In genomic region chr7:64946772-64947171, GRCh38 we compare ENCODE assay signal across 9 cellular contexts. TPM values are rescaled to one million over a fixed set of nuclear protein-coding genes. Genes with fewer than 3 reads are reported as not detected.
DNase-seq lines count a peak whose midpoint lies in the region; ATAC-seq and TF ChIP-seq lines count a peak whose summit lies in the region.
"Had no signal": no experiment of that assay in that cellular context is flagged by ENCODE, and none has a peak within 500 bp of the region (broad histone marks: within the 10 kb centered on the region; RNA-seq: fewer than 3 reads in every experiment).

No MANE protein-coding gene starts in this region.

- peak; percentile 59 for ATAC-seq in PC-3
- ATAC-seq in HG03432 (IDR thresholded peaks at IDR 0.05; ENCODE audit: unreplicated experiment), result no peak

- no peaks in the 10 kb centered on the region for H3K79me2 ChIP-seq in PC-3 (ENCODE audit: low read length)

- DNase-seq in NCI-H748 (lab: John Stamatoyannopoulos, UW; ENCODE audit: unreplicated experiment), result peak; percentile 55
- DNase-seq in NCI-H748 treated with DMSO at 0.1 percent for 48 hours (lab: John Stamatoyannopoulos, UW), result no peak
- DNase-seq in PC-3, result peak; percentile 8
- DNase-seq in fibroblast of pulmonary artery (ENCODE audit: low read depth), result peak; percentile 4
- peak; percentile 19 to 39 for DNase-seq in stimulated activated CD4-positive, alpha-beta T cell treated with anti-CD3 and anti-CD28 coated beads, Interleukin-2, amount 100 ng/mL, for 24 hours
- DNase-seq in DMS153 treated with DMSO at 0.1 percent for 48 hours (lab: John Stamatoyannopoulos, UW; ENCODE audit: unreplicated experiment), result no peak
- DNase-seq in putamen (ENCODE audit: low spot score), result no peak
- DNase-seq: spleen had no signal

- H3K9me2 ChIP-seq in PC-3 (replicated peaks; ENCODE audit: low read length), result no peaks in the 10 kb centered on the region

- no peaks in the 10 kb centered on the region for H3F3A ChIP-seq in PC-3 (ENCODE audit: low read length, unreplicated experiment)

- H3K4me3 ChIP-seq in PC-3 (ENCODE audit: low read length) (peak overlapping the region; percentile 58; the same call in 1 of the 2 replicates), fibroblast of pulmonary artery (replicated peaks; ENCODE audit: low read depth, low read length) (no peak overlapping the region)

- TF ChIP-seq CTCF in PC-3 (conservative IDR thresholded peaks at IDR 0.05; ENCODE audit: low read depth, low read length), result peak; percentile 40; the same call in 1 of the 2 replicates
- TF ChIP-seq CTCF in fibroblast of pulmonary artery (IDR thresholded peaks at IDR 0.05; ENCODE audit: low read length, missing control alignments), result peak; percentile 15

- no peak overlapping the region for H3K27ac ChIP-seq in PC-3 (ENCODE audit: low read length)
- H3K27ac ChIP-seq: spleen had no signal

- no peaks in the 10 kb centered on the region for H3K9me3 ChIP-seq in PC-3 (ENCODE audit: low read length)

- H3K4me2 ChIP-seq in PC-3 (ENCODE audit: low read length), result peak overlapping the region; percentile 79; the same call in 1 of the 2 replicates

- no peaks in the 10 kb centered on the region for H3K4me1 ChIP-seq in PC-3 (ENCODE audit: insufficient read depth, low read length)

- no peak overlapping the region for H3K9ac ChIP-seq in PC-3 (ENCODE audit: low read length)

- no peaks in the 10 kb centered on the region for H4K20me1 ChIP-seq in PC-3 (ENCODE audit: low read length)

- CTCF ChIA-PET in PC-3 (lab: Charles Lee), result no interaction called here

- intact Hi-C loops in PC-3 (cut with micrococcal nuclease), result no loop called here

- POLR2A ChIA-PET in PC-3 (lab: Charles Lee; ENCODE audit: unreplicated experiment), result interaction anchor here (0.6 kb wide), 1 partner anchor 15 kb away, joined by 6 read pairs; no protein-coding TSS in a partner anchor

- no peaks in the 10 kb centered on the region for H3K36me3 ChIP-seq in PC-3 (ENCODE audit: low read depth, low read length)
- H3K36me3 ChIP-seq: spleen had no signal

- BruUV-seq in PC-3 (replicated peaks; lab: Mats Ljungman, UMichigan), result no TSS peak

- peaks cover 12% of the 10 kb centered on the region for H3K27me3 ChIP-seq in PC-3 (ENCODE audit: low read length)

- peak overlapping the region; percentile 74; the same call in 1 of the 2 replicates for H2AFZ ChIP-seq in PC-3 (ENCODE audit: low read length)

RNA-seq across cellular contexts. Expression of gene ZNF273, which starts 43.7 kb away (rescaled TPM):
- 5.7 and 7.6 TPM in 2 replicates for total RNA-seq in PC-3 (2014; rRNA removed)

RNA-seq across cellular contexts. Expression of gene ZNF117, which starts 44.1 kb away (rescaled TPM):
- total RNA-seq in PC-3 (2014; rRNA removed), result 1.9 and 2.1 TPM in 2 replicates

RNA-seq across cellular contexts. Expression of gene ERV3-1, which starts 59.7 kb away (rescaled TPM):
- total RNA-seq in PC-3 (2014; rRNA removed), result 4.7 and 8.6 TPM in 2 replicates

Comparison
In these comparisons a context has a peak if more than half of its experiments do, and no peak if none do; other contexts are left out.
1. DNase-seq: peak in NCI-H748 (single experiment), PC-3 (single experiment), fibroblast of pulmonary artery (single experiment) and stimulated activated CD4-positive, alpha-beta T cell treated with anti-CD3 and anti-CD28 coated beads, Interleukin-2, amount 100 ng/mL, for 24 hours (2 of 2); none in NCI-H748 treated with DMSO at 0.1 percent for 48 hours (single experiment), DMS153 treated with DMSO at 0.1 percent for 48 hours (single experiment) and putamen (single experiment).